Comparison of ENCODE assay signal across 1 cellular context in genomic region chr1:27233677-27234053, GRCh38.
TF ChIP-seq lines count a peak whose summit lies in the region.

No MANE protein-coding gene starts in this region.

TF ChIP-seq in K562, 482 proteins besides CTCF, POLR2A, EP300 and RAD21 (continued from another document and continues in another):
- TF ChIP-seq JUN (IDR thresholded peaks at IDR 0.05; ENCODE audit: borderline replicate concordance, low read depth, low read length) (no peak), JUN (CRISPR knock-in tag; IDR thresholded peaks at IDR 0.05; ENCODE audit: borderline replicate concordance) (0 out of 2 replicates have a peak, but pooled peaks have one; percentile 81), NCOA6 (IDR thresholded peaks at IDR 0.05) (no peak), MGA (IDR thresholded peaks at IDR 0.05) (no peak), PTBP1 (IDR thresholded peaks at IDR 0.05; ENCODE audit: low read depth, low read length) (no peak), CBX3 (IDR thresholded peaks at IDR 0.05; ENCODE audit: borderline replicate concordance in 1 of 2, low read length in 2 of 2) (no peak), NKRF (IDR thresholded peaks at IDR 0.05; ENCODE audit: borderline replicate concordance) (no peak), DDX20 (tag; IDR thresholded peaks at IDR 0.05; ENCODE audit: low read depth) (no peak), FOXK1 (CRISPR knock-in tag; IDR thresholded peaks at IDR 0.05; ENCODE audit: borderline replicate concordance) (no peak), KAT7 (CRISPR knock-in tag; IDR thresholded peaks at IDR 0.05; ENCODE audit: borderline replicate concordance) (0 out of 2 replicates have a peak, but pooled peaks have one; percentile 8), SETDB1 (IDR thresholded peaks at IDR 0.05; ENCODE audit: low read length) (no peak), MAFK (IDR thresholded peaks at IDR 0.05; ENCODE audit: low read length) (no peak), HDGF (IDR thresholded peaks at IDR 0.05) (peak; percentile 77; the same call in 1 of the 2 replicates), PKNOX1 (IDR thresholded peaks at IDR 0.05) (0 out of 2 replicates have a peak, but pooled peaks have one; percentile 8), JUNB (CRISPR knock-in tag; conservative IDR thresholded peaks at IDR 0.05) (no peak), CREM (IDR thresholded peaks at IDR 0.05; ENCODE audit: low read depth) (no peak), ZNF12 (CRISPR knock-in tag; IDR thresholded peaks at IDR 0.05) (no peak), REST (CRISPR knock-in tag; IDR thresholded peaks at IDR 0.05; ENCODE audit: low read depth) (no peak), CEBPG (CRISPR knock-in tag; IDR thresholded peaks at IDR 0.05) (peak; percentile 28; the same call in 1 of the 2 replicates), CEBPG (tag; conservative IDR thresholded peaks at IDR 0.05 in 1 of 2, IDR thresholded peaks at IDR 0.05 in 1 of 2) (no peak), ZBTB49 (CRISPR knock-in tag; IDR thresholded peaks at IDR 0.05; ENCODE audit: borderline replicate concordance) (no peak), TAF1 (IDR thresholded peaks at IDR 0.05; ENCODE audit: control insufficient read depth, extremely low read depth, insufficient read depth, low read length, severe bottlenecking) (no peak), RBM22 (IDR thresholded peaks at IDR 0.05; ENCODE audit: low read depth, low read length, poor library complexity, severe bottlenecking) (no peak), HMG20A (CRISPR knock-in tag; conservative IDR thresholded peaks at IDR 0.05) (no peak), ZNF551 (CRISPR knock-in tag; IDR thresholded peaks at IDR 0.05) (no peak), SRSF7 (optimal IDR thresholded peaks at IDR 0.05; ENCODE audit: low read depth, low read length) (no peak), CUX1 (CRISPR knock-in tag; IDR thresholded peaks at IDR 0.05) (no peak), PRMT5 (CRISPR knock-in tag; IDR thresholded peaks at IDR 0.05) (no peak), CREBBP (IDR thresholded peaks at IDR 0.05; ENCODE audit: low read depth, low read length) (no peak)
